ENCODE assay signal across 26 cellular contexts in the genomic region with DNA sequence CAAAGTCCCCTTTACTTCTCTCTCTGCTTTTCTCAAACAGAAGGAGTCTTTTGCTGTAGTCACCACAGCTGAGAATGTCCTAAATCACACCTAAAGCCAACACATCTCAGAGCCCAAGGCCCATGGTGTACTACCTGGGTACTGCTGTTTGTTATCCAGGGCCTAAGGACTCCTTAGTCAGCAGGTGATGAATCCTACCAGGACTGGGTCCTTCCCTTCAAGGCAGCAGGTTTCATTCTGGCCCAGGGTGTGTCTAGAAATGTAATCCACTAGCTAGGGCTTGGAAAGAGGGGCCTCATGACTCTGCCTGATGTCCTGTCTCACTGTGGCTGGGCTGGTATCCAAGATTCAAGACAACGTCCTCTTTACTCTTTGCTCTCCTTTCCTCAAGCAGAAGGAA. TPM values are rescaled to one million over a fixed set of nuclear protein-coding genes. Genes with fewer than 3 reads are reported as not detected.
DNase-seq lines count a peak whose midpoint lies in the region; TF ChIP-seq lines count a peak whose summit lies in the region.
"Had no signal": no experiment of that assay in that cellular context is flagged by ENCODE, and none has a peak within 500 bp of the region (broad histone marks: within the 10 kb centered on the region; RNA-seq: fewer than 3 reads in every experiment).

No MANE protein-coding gene starts in this region.

- CTCF ChIA-PET in mammary epithelial cell (lab: Charles Lee; ENCODE audit: low non-redundant PET): interaction anchor here (0.7 kb wide), 1 partner anchor 9 kb away, joined by 4 read pairs; no protein-coding TSS in a partner anchor

- no peaks in the 10 kb centered on the region for H3K79me2 ChIP-seq in mammary epithelial cell (ENCODE audit: insufficient read depth, low read length)

- dilution Hi-C loops in mammary epithelial cell (cut with HindIII; ENCODE audit: low sequenced_read_pairs): no loop called here

- H3K4me3 ChIP-seq in mammary epithelial cell (replicated peaks in 1 of 3; ENCODE audit: insufficient read depth in 1 of 3, low read depth in 2 of 3, low read length in 3 of 3) (no peak overlapping the region), breast epithelium (no peak overlapping the region), fibroblast of mammary gland (ENCODE audit: control insufficient read depth, low read depth, low read length) (no peak overlapping the region)
- H3K4me3 ChIP-seq: GM12878, K562 had no signal

- H3K4me1 ChIP-seq in mammary epithelial cell (ENCODE audit: insufficient read depth, low read length) (peaks cover 13% of the 10 kb centered on the region), breast epithelium (no peaks in the 10 kb centered on the region)
- H3K4me1 ChIP-seq: BE2C had no signal

- in situ Hi-C loops in mammary epithelial cell (cut with MboI; ENCODE audit: low sequenced_read_pairs in 2 of 2): no loop called here

- 55% methylated on average over 1 of the region's 1 CpG for WGBS in mammary epithelial cell (ENCODE audit: low coverage, missing lambda C conversion rate)

- no peak overlapping the region for H3K27ac ChIP-seq in mammary epithelial cell (ENCODE audit: insufficient read depth, low read depth, low read length)
- no peak overlapping the region for H3K27ac ChIP-seq in breast epithelium
- H3K27ac ChIP-seq in caudate nucleus (ENCODE audit: low read depth, low read length): peak overlapping the region; percentile 96
- H3K27ac ChIP-seq in temporal lobe (ENCODE audit: low read depth, low read length): peak overlapping the region; percentile 99
- H3K27ac ChIP-seq: 22Rv1, RWPE1 had no signal

- TF ChIP-seq CTCF in mammary epithelial cell (conservative IDR thresholded peaks at IDR 0.05 in 1 of 2, IDR thresholded peaks at IDR 0.05 in 1 of 2; ENCODE audit: extremely low read depth in 1 of 2, insufficient read depth in 1 of 2, low read depth in 1 of 2, low read length in 2 of 2) (no peak), breast epithelium (IDR thresholded peaks at IDR 0.05) (no peak), fibroblast of mammary gland (conservative IDR thresholded peaks at IDR 0.05; ENCODE audit: control insufficient read depth, insufficient read depth, low read depth, low read length) (no peak)

- no TSS peak for BruUV-seq in mammary epithelial cell (replicated peaks; lab: Mats Ljungman, UMichigan)

- H3K9ac ChIP-seq in mammary epithelial cell (ENCODE audit: insufficient read depth, low read length): no peak overlapping the region

- peak; percentile 47 for DNase-seq in mammary epithelial cell
- no peak for DNase-seq in breast epithelium (ENCODE audit: low spot score in 2 of 2)
- no peak for DNase-seq in caudate nucleus (lab: John Stamatoyannopoulos, UW)
- DNase-seq in fibroblast of mammary gland (ENCODE audit: low read depth): peak; percentile 20
- DNase-seq in T-helper 9 cell: no peak
- no peak for DNase-seq in NCI-H345 (lab: John Stamatoyannopoulos, UW)
- no peak for DNase-seq in cardiac septum (ENCODE audit: low spot score)
- DNase-seq: BE2C; CD8-positive, alpha-beta memory T cell; DMS 273 treated with DMSO at 0.1 percent for 48 hours; DMS79; EL; GDM1; MV-4-11; NCI-H1105; NCI-H146; NCI-H1930; NCI-H446 treated with DMSO at 0.1 percent for 48 hours; NCI-H526 treated with DMSO at 0.1 percent for 48 hours; SHP77 had no signal

- H3K27me3 ChIP-seq in mammary epithelial cell (ENCODE audit: insufficient read depth, low read length) (no peaks in the 10 kb centered on the region), breast epithelium (no peaks in the 10 kb centered on the region)
- H3K27me3 ChIP-seq: BE2C had no signal

- intact Hi-C loops in mammary epithelial cell (cut with micrococcal nuclease) (no loop called here), breast epithelium (cut with DNase I; ENCODE audit: low total_unique reads) (no loop called here), cardiac septum (cut with DNase I) (no loop called here)

- TF ChIP-seq POLR2A in breast epithelium (IDR thresholded peaks at IDR 0.05): no peak

- H3K36me3 ChIP-seq in mammary epithelial cell (ENCODE audit: insufficient read depth, low read length): no peaks in the 10 kb centered on the region
- no peaks in the 10 kb centered on the region for H3K36me3 ChIP-seq in breast epithelium
- H3K36me3 ChIP-seq: BE2C had no signal

- H3K9me3 ChIP-seq in mammary epithelial cell (replicated peaks; ENCODE audit: insufficient read depth, low read length): no peaks in the 10 kb centered on the region
- no peaks in the 10 kb centered on the region for H3K9me3 ChIP-seq in breast epithelium
- H3K9me3 ChIP-seq: BE2C had no signal

- peak overlapping the region; percentile 5 for H2AFZ ChIP-seq in mammary epithelial cell (ENCODE audit: low read depth, low read length)

- H3K4me2 ChIP-seq in mammary epithelial cell (ENCODE audit: insufficient read depth, low read depth, low read length): no peak overlapping the region

- no peaks in the 10 kb centered on the region for H4K20me1 ChIP-seq in mammary epithelial cell (ENCODE audit: insufficient read depth, low read length)

RNA-seq across cellular contexts. Expression of a gene that starts 36.2 kb away (rescaled TPM):
- 1 to 10 TPM in 1 of 2 donors, under 1 TPM in 1; 0.17 to 1.2 TPM for total RNA-seq in mammary epithelial cell
- polyA plus RNA-seq in mammary epithelial cell: 1.9 TPM
- polyA minus RNA-seq in mammary epithelial cell: not detected
- 1 to 10 TPM; 1.9 to 2.3 (median 2.0) TPM for total RNA-seq in breast epithelium
- 29.7 TPM for total RNA-seq in temporal lobe
- total RNA-seq in cardiac septum: 6.6 TPM
- total RNA-seq: HepG2, K562 had no signal
- polyA plus RNA-seq: CD8-positive, alpha-beta memory T cell; HepG2; K562 had no signal

RNA-seq across cellular contexts. Expression of a gene that starts 56.6 kb away (rescaled TPM):
- total RNA-seq in mammary epithelial cell: 10 to 100 TPM in 1 of 2 donors, 1 to 10 TPM in 1; 6.7 to 12.1 TPM
- polyA plus RNA-seq in mammary epithelial cell: 0.85 TPM
- polyA minus RNA-seq in mammary epithelial cell: 1.2 TPM
- total RNA-seq in breast epithelium: 10 to 100 TPM in 2 of 3 donors, 1 to 10 TPM in 1; 5.9 to 50.9 (median 13.9) TPM
- 5.9 TPM for total RNA-seq in temporal lobe
- total RNA-seq in cardiac septum: 8.9 TPM
- total RNA-seq: K562 had no signal
- polyA plus RNA-seq: K562 had no signal

RNA-seq across cellular contexts. Expression of a gene that starts 56.7 kb away (rescaled TPM):
- total RNA-seq in mammary epithelial cell (10 to 100 TPM in 1 of 2 donors, 1 to 10 TPM in 1; 8.5 to 17.3 TPM), breast epithelium (10 to 100 TPM in 2 of 3 donors, 1 to 10 TPM in 1; 8.2 to 11.1 (median 10.4) TPM), temporal lobe (4.7 TPM), cardiac septum (8.7 TPM)
- polyA plus RNA-seq in mammary epithelial cell: 4.3 TPM
- polyA minus RNA-seq in mammary epithelial cell: 0.31 TPM
- polyA plus RNA-seq: K562 had no signal

Comparison
In these comparisons a context has a peak if more than half of its experiments do, and no peak if none do; other contexts are left out.
1. DNase-seq: peak in mammary epithelial cell (single experiment) and fibroblast of mammary gland (single experiment); none in breast epithelium (0 of 2), caudate nucleus (0 of 61), T-helper 9 cell (single experiment), NCI-H345 (single experiment) and cardiac septum (single experiment).
2. H3K27ac ChIP-seq: peak in caudate nucleus (single experiment) and temporal lobe (single experiment); none in mammary epithelial cell (single experiment) and breast epithelium (0 of 2).